Comparison of ENCODE assay signal across 8 cellular contexts in genomic region chrX:126770179-126770578, GRCh38. TPM values are rescaled to one million over a fixed set of nuclear protein-coding genes. Genes with fewer than 3 reads are reported as not detected.
DNase-seq lines count a peak whose midpoint lies in the region; ATAC-seq, FAIRE-seq and TF ChIP-seq lines count a peak whose summit lies in the region.

No MANE protein-coding gene starts in this region.

- no peak overlapping the region for H3K27ac ChIP-seq in mammary epithelial cell (ENCODE audit: insufficient read depth, low read depth, low read length)
- H3K27ac ChIP-seq in neural progenitor cell = no peak overlapping the region

- H3K9me3 ChIP-seq in mammary epithelial cell (replicated peaks; ENCODE audit: insufficient read depth, low read length) (no peaks in the 10 kb centered on the region), neural progenitor cell (ENCODE audit: low read depth) (peaks cover 8% of the 10 kb centered on the region)

- in situ Hi-C loops in mammary epithelial cell (cut with MboI; ENCODE audit: low sequenced_read_pairs in 2 of 2) = no loop called here

- H3K4me1 Mint-ChIP-seq in neural progenitor cell = no peaks in the 10 kb centered on the region

- no peaks in the 10 kb centered on the region for H3K27me3 ChIP-seq in mammary epithelial cell (ENCODE audit: insufficient read depth, low read length)
- H3K27me3 ChIP-seq in neural progenitor cell = no peaks in the 10 kb centered on the region

- no peaks in the 10 kb centered on the region for H3K27me3 Mint-ChIP-seq in neural progenitor cell (ENCODE audit: insufficient read depth, low read depth)

- H3K9ac ChIP-seq in mammary epithelial cell (ENCODE audit: insufficient read depth, low read length) = no peak overlapping the region
- no peak overlapping the region for H3K9ac ChIP-seq in neural progenitor cell

- no peaks in the 10 kb centered on the region for H3K4me1 ChIP-seq in mammary epithelial cell (ENCODE audit: insufficient read depth, low read length)
- no peaks in the 10 kb centered on the region for H3K4me1 ChIP-seq in neural progenitor cell

- no peaks in the 10 kb centered on the region for H3F3A ChIP-seq in neural progenitor cell (ENCODE audit: low read depth)

- no TSS peak for BruUV-seq in mammary epithelial cell (replicated peaks; lab: Mats Ljungman, UMichigan)

- peak; percentile 86 for ATAC-seq in GM18870 (IDR thresholded peaks at IDR 0.05; ENCODE audit: unreplicated experiment)

- H3K4me3 ChIP-seq in NB4 (ENCODE audit: low read depth, low read length) (no peak overlapping the region), mammary epithelial cell (replicated peaks in 1 of 3; ENCODE audit: insufficient read depth in 1 of 3, low read depth in 2 of 3, low read length in 3 of 3) (no peak overlapping the region), neural progenitor cell (no peak overlapping the region)

- intact Hi-C loops in mammary epithelial cell (cut with micrococcal nuclease) = no loop called here

- dilution Hi-C loops in mammary epithelial cell (cut with HindIII; ENCODE audit: low sequenced_read_pairs) = no loop called here

- FAIRE-seq in A204.1 (lab: Jason Lieb, UNC) = peak; percentile 58

- H2AFZ ChIP-seq in mammary epithelial cell (ENCODE audit: low read depth, low read length) (no peak overlapping the region), neural progenitor cell (replicated peaks) (no peak overlapping the region)

- 7% methylated on average over 5 of the region's 5 CpGs for WGBS in mammary epithelial cell (ENCODE audit: low coverage, missing lambda C conversion rate)

- CTCF ChIA-PET in mammary epithelial cell (lab: Charles Lee; ENCODE audit: low non-redundant PET) = interaction anchor here (0.7 to 0.9 kb wide), 2 partner anchors 268 to 1472 kb away, joined by 3 to 6 read pairs; no protein-coding TSS in a partner anchor

- no peak for TF ChIP-seq POLR2A in NB4 (IDR thresholded peaks at IDR 0.05; ENCODE audit: extremely low read depth, insufficient read length)

- H3K36me3 ChIP-seq in mammary epithelial cell (ENCODE audit: insufficient read depth, low read length) = no peaks in the 10 kb centered on the region
- H3K36me3 ChIP-seq in neural progenitor cell = no peaks in the 10 kb centered on the region

- no peaks in the 10 kb centered on the region for H3K79me2 ChIP-seq in mammary epithelial cell (ENCODE audit: insufficient read depth, low read length)
- H3K79me2 ChIP-seq in neural progenitor cell (ENCODE audit: low read depth) = no peaks in the 10 kb centered on the region

- peaks cover 7% of the 10 kb centered on the region for H3K9me3 Mint-ChIP-seq in neural progenitor cell

- H3K36me3 Mint-ChIP-seq in neural progenitor cell = no peaks in the 10 kb centered on the region

- DNase-seq in NB4 (ENCODE audit: low read depth) = peak; percentile 40
- DNase-seq in mammary epithelial cell = peak; percentile 1
- DNase-seq in neural progenitor cell (ENCODE audit: low spot score) = peak; percentile 42
- no peak for DNase-seq in NCI-H345 treated with DMSO at 0.1 percent for 48 hours (lab: John Stamatoyannopoulos, UW; ENCODE audit: unreplicated experiment)
- no peak for DNase-seq in NK-92 treated with Interleukin-12 subunit alpha and Interleukin-12 subunit beta, amount 100 ng/mL, for 24 hours (lab: John Stamatoyannopoulos, UW)
- DNase-seq in 8988T = no peak

- TF ChIP-seq CTCF in NB4 (IDR thresholded peaks at IDR 0.05; ENCODE audit: low read depth, low read length) (peak; percentile 44), mammary epithelial cell (conservative IDR thresholded peaks at IDR 0.05 in 1 of 2, IDR thresholded peaks at IDR 0.05 in 1 of 2; ENCODE audit: extremely low read depth in 1 of 2, insufficient read depth in 1 of 2, low read depth in 1 of 2, low read length in 2 of 2) (peak; percentile 47 to 66), neural progenitor cell (IDR thresholded peaks at IDR 0.05) (peak; percentile 61)

- no peak overlapping the region for H3K4me3 Mint-ChIP-seq in neural progenitor cell

- no peak overlapping the region for H3K27ac Mint-ChIP-seq in neural progenitor cell

- H4K20me1 ChIP-seq in mammary epithelial cell (ENCODE audit: insufficient read depth, low read length) (no peaks in the 10 kb centered on the region), neural progenitor cell (ENCODE audit: low read depth) (no peaks in the 10 kb centered on the region)

- H3K4me2 ChIP-seq in mammary epithelial cell (ENCODE audit: insufficient read depth, low read depth, low read length) (no peak overlapping the region), neural progenitor cell (no peak overlapping the region)

RNA-seq across cellular contexts. Expression of gene PRR32, which starts 49.4 kb away (rescaled TPM):
- not detected for total RNA-seq in mammary epithelial cell
- polyA plus RNA-seq in mammary epithelial cell = not detected
- not detected for polyA minus RNA-seq in mammary epithelial cell
- not detected in 2 replicates for total RNA-seq in neural progenitor cell (ENCODE audit: low replicate concordance)

Comparison
In these comparisons a context has a peak if more than half of its experiments do, and no peak if none do; other contexts are left out.
1. DNase-seq: peak in NB4 (single experiment), mammary epithelial cell (single experiment) and neural progenitor cell (single experiment); none in NCI-H345 treated with DMSO at 0.1 percent for 48 hours (single experiment), NK-92 treated with Interleukin-12 subunit alpha and Interleukin-12 subunit beta, amount 100 ng/mL, for 24 hours (single experiment) and 8988T (single experiment).
2. Peak in every context shown above with its lines, with median percentiles within 50 percentile points of each other: CTCF ChIP-seq.